Comparison of ENCODE assay signal across 8 cellular contexts in genomic region chr17:79839363-79840203, GRCh38. TPM values are rescaled to one million over a fixed set of nuclear protein-coding genes. Genes with fewer than 3 reads are reported as not detected.
DNase-seq lines count a peak whose midpoint lies in the region; ATAC-seq and TF ChIP-seq lines count a peak whose summit lies in the region.

Gene CBX4, minus strand, starts transcription at chr17:79839440. Its CDS starts 189 bp downstream, at chr17:79839251.

- ATAC-seq in GM18907 (IDR thresholded peaks at IDR 0.05; ENCODE audit: unreplicated experiment) (peak; percentile 56), HG03342 (IDR thresholded peaks at IDR 0.05; ENCODE audit: unreplicated experiment) (peak; percentile 46)

- TF ChIP-seq CTCF in AG04449 (IDR thresholded peaks at IDR 0.05; ENCODE audit: insufficient read depth, low read length, missing control alignments): peak; percentile 75

- POLR2A ChIA-PET in AG04449 (lab: Yijun Ruan, JAX): interaction anchor here (0.6 to 2.2 kb wide), 18 partner anchors 9 to 154 kb away, joined by 3 to 17 read pairs (median 4); partner anchors contain the start of gene CBX8

- DNase-seq in AG04449 (ENCODE audit: low read depth, low spot score) (peak; percentile 21), NCI-H446 treated with DMSO at 0.1 percent for 48 hours (lab: John Stamatoyannopoulos, UW) (peak; percentile 90), cerebellum (ENCODE audit: low spot score) (peak; percentile 99), kidney tubule cell (ENCODE audit: low spot score) (peak; percentile 94)
- peak; percentile 86 for DNase-seq in activated CD4-positive, alpha-beta T cell treated with anti-CD3 and anti-CD28 coated beads for 1 hour
- DNase-seq in stimulated activated CD4-positive, alpha-beta T cell treated with anti-CD3 and anti-CD28 coated beads, Interleukin-1b, Interleukin-23, amount 100 ng/mL, for 1 hour (ENCODE audit: low read depth in 2 of 2): peak; percentile 77 to 82

- CTCF ChIA-PET in AG04449 (lab: Yijun Ruan, JAX): interaction anchor here (0.8 to 3.7 kb wide), 23 partner anchors 11 to 262 kb away, joined by 3 to 39 read pairs (median 4); partner anchors contain the start of gene GAA

- H3K4me3 ChIP-seq in AG04449 (ENCODE audit: low read depth, low read length): peak within 1 kb of the TSS; percentile 74

RNA-seq across cellular contexts. Expression of gene CBX4, which starts in this region (rescaled TPM):
- total RNA-seq in cerebellum: 15.4 TPM

Comparison
In these comparisons a context has a peak if more than half of its experiments do, and no peak if none do; other contexts are left out.
1. Peak in every context shown above with its lines: DNase-seq, ATAC-seq and H3K4me3 ChIP-seq.
2. DNase-seq: peak in every context shown above with its lines; median percentile 99 in cerebellum; 94 in kidney tubule cell; 90 in NCI-H446 treated with DMSO at 0.1 percent for 48 hours; 86 in activated CD4-positive, alpha-beta T cell treated with anti-CD3 and anti-CD28 coated beads for 1 hour; 80 in stimulated activated CD4-positive, alpha-beta T cell treated with anti-CD3 and anti-CD28 coated beads, Interleukin-1b, Interleukin-23, amount 100 ng/mL, for 1 hour; 21 in AG04449.